In genomic region chr17:8073627-8074485, GRCh38 we compare ENCODE assay signal across 1 cellular context.
TF ChIP-seq lines count a peak whose summit lies in the region.

No MANE protein-coding gene starts in this region.

TF ChIP-seq in HEK293, 187 proteins besides CTCF, POLR2A, EP300 and RAD21 (continued from another document and continues in another):
- no peak for TF ChIP-seq PRDM4 (tag by site-specific recombination; IDR thresholded peaks at IDR 0.05)
- no peak for TF ChIP-seq ZBTB6 (tag by site-specific recombination; IDR thresholded peaks at IDR 0.05)
- peak; percentile 62 for TF ChIP-seq ZNF600 (tag by site-specific recombination; IDR thresholded peaks at IDR 0.05)
- 0 out of 2 replicates have a peak, but pooled peaks have one; percentile 25 for TF ChIP-seq ZNF2 (tag by site-specific recombination; IDR thresholded peaks at IDR 0.05)
- TF ChIP-seq ATF2 (tag by site-specific recombination; IDR thresholded peaks at IDR 0.05; ENCODE audit: low read depth), result no peak; the same call in 1 of the 2 replicates
- TF ChIP-seq ZNF513 (tag by site-specific recombination; IDR thresholded peaks at IDR 0.05), result 0 out of 2 replicates have a peak, but pooled peaks have one; percentile 25
- TF ChIP-seq ZNF654 (tag by site-specific recombination; IDR thresholded peaks at IDR 0.05; ENCODE audit: low read depth), result peak; percentile 47
- TF ChIP-seq ZNF514 (tag by site-specific recombination; IDR thresholded peaks at IDR 0.05), result no peak
- 0 out of 2 replicates have a peak, but pooled peaks have one; percentile 26 for TF ChIP-seq ZNF639 (tag by site-specific recombination; IDR thresholded peaks at IDR 0.05)
- TF ChIP-seq ZNF768 (tag by site-specific recombination; IDR thresholded peaks at IDR 0.05), result no peak
- no peak for TF ChIP-seq ZNF670 (tag by site-specific recombination; IDR thresholded peaks at IDR 0.05; ENCODE audit: low read depth)
- 0 out of 2 replicates have a peak, but pooled peaks have one; percentile 13 for TF ChIP-seq MYNN (tag by site-specific recombination; IDR thresholded peaks at IDR 0.05; ENCODE audit: borderline replicate concordance)
- TF ChIP-seq ZFP69B (tag by site-specific recombination; IDR thresholded peaks at IDR 0.05), result 0 out of 2 replicates have a peak, but pooled peaks have one; percentile 16
- peak; percentile 62 for TF ChIP-seq ZBTB11 (tag by site-specific recombination; conservative IDR thresholded peaks at IDR 0.05; ENCODE audit: low read depth)
- no peak for TF ChIP-seq RBAK (tag by site-specific recombination; IDR thresholded peaks at IDR 0.05)
- no peak for TF ChIP-seq ZNF19 (tag by site-specific recombination; IDR thresholded peaks at IDR 0.05; ENCODE audit: low read depth)
- TF ChIP-seq ZFP3 (tag by site-specific recombination; IDR thresholded peaks at IDR 0.05; ENCODE audit: low read depth), result no peak
- 0 out of 2 replicates have a peak, but pooled peaks have one; percentile 47 for TF ChIP-seq KLF16 (tag by site-specific recombination; IDR thresholded peaks at IDR 0.05)
- no peak for TF ChIP-seq ZNF280C (tag by site-specific recombination; IDR thresholded peaks at IDR 0.05)
- peak; percentile 56; the same call in 1 of the 2 replicates for TF ChIP-seq ZBTB48 (tag by site-specific recombination; IDR thresholded peaks at IDR 0.05)
- peak; percentile 73 for TF ChIP-seq IKZF3 (tag by site-specific recombination; IDR thresholded peaks at IDR 0.05)
- TF ChIP-seq SCRT2 (tag by site-specific recombination; IDR thresholded peaks at IDR 0.05), result no peak
- TF ChIP-seq ZNF416 (tag by site-specific recombination; IDR thresholded peaks at IDR 0.05), result peak; percentile 91
- TF ChIP-seq ZIC2 (tag by site-specific recombination; IDR thresholded peaks at IDR 0.05), result no peak
- 0 out of 2 replicates have a peak, but pooled peaks have one; percentile 23 for TF ChIP-seq ZBTB8A (tag by site-specific recombination; IDR thresholded peaks at IDR 0.05)
- peak; percentile 43; the same call in 1 of the 2 replicates for TF ChIP-seq SP7 (tag by site-specific recombination; IDR thresholded peaks at IDR 0.05)
- 0 out of 2 replicates have a peak, but pooled peaks have one; percentile 5 for TF ChIP-seq ZFHX2 (tag by site-specific recombination; conservative IDR thresholded peaks at IDR 0.05)
- TF ChIP-seq ZNF223 (tag by site-specific recombination; IDR thresholded peaks at IDR 0.05), result no peak
- no peak for TF ChIP-seq ZBTB20 (tag by site-specific recombination; IDR thresholded peaks at IDR 0.05)
- peak; percentile 27; the same call in 1 of the 2 replicates for TF ChIP-seq ZEB2 (tag by site-specific recombination; IDR thresholded peaks at IDR 0.05)
- TF ChIP-seq KLF17 (tag by site-specific recombination; IDR thresholded peaks at IDR 0.05), result peak; percentile 81
- 0 out of 2 replicates have a peak, but pooled peaks have one; percentile 8 for TF ChIP-seq ZNF148 (tag by site-specific recombination; IDR thresholded peaks at IDR 0.05; ENCODE audit: borderline replicate concordance)
- TF ChIP-seq PATZ1 (tag by site-specific recombination; IDR thresholded peaks at IDR 0.05), result 0 out of 2 replicates have a peak, but pooled peaks have one; percentile 36
- TF ChIP-seq ZNF140 (tag by site-specific recombination; IDR thresholded peaks at IDR 0.05), result no peak
- peak; percentile 85; the same call in 1 of the 2 replicates for TF ChIP-seq REPIN1 (tag by site-specific recombination; IDR thresholded peaks at IDR 0.05; ENCODE audit: low read depth)
- no peak for TF ChIP-seq HOXA7 (CRISPR knock-in tag; IDR thresholded peaks at IDR 0.05; ENCODE audit: borderline replicate concordance)
- TF ChIP-seq ZNF394 (tag by site-specific recombination; IDR thresholded peaks at IDR 0.05; ENCODE audit: borderline replicate concordance), result peak; percentile 25; the same call in 1 of the 2 replicates
- no peak for TF ChIP-seq ZNF433 (tag by site-specific recombination; IDR thresholded peaks at IDR 0.05; ENCODE audit: low read depth)
- peak; percentile 46; the same call in 1 of the 2 replicates for TF ChIP-seq KLF1 (tag by site-specific recombination; IDR thresholded peaks at IDR 0.05)
- TF ChIP-seq ZNF335 (tag by site-specific recombination; conservative IDR thresholded peaks at IDR 0.05), result peak; percentile 73
